11 cellular contexts compared by ENCODE assay signal in the genomic region with DNA sequence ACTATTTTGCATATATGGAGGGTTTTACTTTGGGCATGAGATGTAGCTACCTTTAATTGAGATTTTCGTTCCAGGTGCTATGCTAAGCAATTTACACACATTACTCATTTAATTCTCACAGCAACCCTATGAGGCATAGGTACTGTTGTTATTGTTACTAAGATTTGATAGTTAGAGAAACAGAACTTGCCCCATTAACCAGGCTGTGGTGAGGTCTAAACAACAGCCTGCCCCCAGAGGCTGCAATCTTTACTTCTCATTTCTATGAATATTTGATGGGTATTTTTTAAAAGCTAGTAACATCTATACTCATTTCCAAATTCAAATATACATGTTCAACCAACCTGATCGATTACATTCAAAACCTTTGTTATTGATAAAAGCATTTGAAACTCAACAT.
A peak's percentile ranks its signal among the peaks of the same experiment; 100 is the strongest.
DNase-seq lines count a peak whose midpoint lies in the region; ATAC-seq, FAIRE-seq and TF ChIP-seq lines count a peak whose summit lies in the region.
"Had no signal": no experiment of that assay in that cellular context is flagged by ENCODE, and none has a peak within 500 bp of the region (broad histone marks: within the 10 kb centered on the region; RNA-seq: fewer than 3 reads in every experiment).

No MANE protein-coding gene starts in this region.

- H3K27ac Mint-ChIP-seq in T-helper 17 cell (peak overlapping the region; percentile 53), neural crest cell (ENCODE audit: unreplicated experiment) (no peak overlapping the region)

- no peak overlapping the region for H3K4me3 Mint-ChIP-seq in T-helper 17 cell
- no peak overlapping the region for H3K4me3 Mint-ChIP-seq in neural crest cell

- intact Hi-C loops in colonic mucosa (cut with DNase I): no loop called here

- H3K9me3 Mint-ChIP-seq in neural crest cell: no peaks in the 10 kb centered on the region

- no peak for ATAC-seq in T-helper 17 cell

- DNase-seq in AG09319 (ENCODE audit: extremely low read depth, low read depth) (no peak), GM19239 (ENCODE audit: insufficient read length, low spot score) (no peak), T-helper 17 cell (no peak), neural crest cell (ENCODE audit: low read depth, low spot score) (no peak), colonic mucosa (no peak), CD1c-positive myeloid dendritic cell (ENCODE audit: extremely low spot score) (no peak), foreskin fibroblast (no peak)
- DNase-seq in activated CD8-positive, alpha-beta memory T cell treated with anti-CD3 and anti-CD28 coated beads for 24 hours: no peak
- DNase-seq: amniotic stem cell, NCI-H345 had no signal

- no peaks in the 10 kb centered on the region for H3K27me3 ChIP-seq in colonic mucosa

- H3K27ac ChIP-seq in colonic mucosa: no peak overlapping the region

- no peak overlapping the region for H3K4me3 ChIP-seq in colonic mucosa
- H3K4me3 ChIP-seq in foreskin fibroblast (ENCODE audit: low read depth in 1 of 2, low read length in 2 of 2): peak overlapping the region in 1 of 2 donors; percentile 10

- peaks cover 2% of the 10 kb centered on the region for H3K36me3 Mint-ChIP-seq in T-helper 17 cell (ENCODE audit: low read depth)
- H3K36me3 Mint-ChIP-seq in neural crest cell (ENCODE audit: low read depth): no peaks in the 10 kb centered on the region

- H3K9me3 ChIP-seq in T-helper 17 cell (ENCODE audit: control insufficient read depth, low read length, poor library complexity, severe bottlenecking) (no peaks in the 10 kb centered on the region), colonic mucosa (no peaks in the 10 kb centered on the region)

- TF ChIP-seq CTCF in AG09319 (IDR thresholded peaks at IDR 0.05; ENCODE audit: low read depth, low read length) (peak; percentile 14), neural crest cell (conservative IDR thresholded peaks at IDR 0.05) (peak; percentile 14), colonic mucosa (IDR thresholded peaks at IDR 0.05) (no peak), foreskin fibroblast (IDR thresholded peaks at IDR 0.05; ENCODE audit: low read depth, low read length) (no peak)

- H3K27me3 Mint-ChIP-seq in T-helper 17 cell (no peaks in the 10 kb centered on the region), neural crest cell (ENCODE audit: low read depth) (no peaks in the 10 kb centered on the region)

- H3K36me3 ChIP-seq in colonic mucosa: no peaks in the 10 kb centered on the region

- no peak overlapping the region for H3K9ac ChIP-seq in colonic mucosa (ENCODE audit: low read depth in 2 of 2, low read length in 2 of 2)

- H3K4me1 Mint-ChIP-seq in T-helper 17 cell: peaks cover 7% of the 10 kb centered on the region
- peaks cover 12% of the 10 kb centered on the region for H3K4me1 Mint-ChIP-seq in neural crest cell

- FAIRE-seq in GM19239 (lab: Jason Lieb, UNC): peak; percentile 8
- FAIRE-seq: urothelium cell line had no signal

- no peaks in the 10 kb centered on the region for H3K4me1 ChIP-seq in colonic mucosa

Comparison
In these comparisons a context has a peak if more than half of its experiments do, and no peak if none do; other contexts are left out.
1. CTCF ChIP-seq: peak in AG09319 (single experiment) and neural crest cell (single experiment); none in colonic mucosa (single experiment) and foreskin fibroblast (single experiment).